8 cellular contexts compared by ENCODE assay signal in genomic region chr15:50182233-50183013, GRCh38. TPM values are rescaled to one million over a fixed set of nuclear protein-coding genes. Genes with fewer than 3 reads are reported as not detected.
DNase-seq lines count a peak whose midpoint lies in the region; ATAC-seq and TF ChIP-seq lines count a peak whose summit lies in the region.

No MANE protein-coding gene starts in this region.

- no peaks in the 10 kb centered on the region for H3K27me3 ChIP-seq in CD8-positive, alpha-beta memory T cell (ENCODE audit: insufficient read depth, low read length, poor library complexity, severe bottlenecking)
- H3K27me3 ChIP-seq in WERI-Rb-1 (ENCODE audit: insufficient read depth, low read depth, severe bottlenecking) (no peaks in the 10 kb centered on the region), duodenal mucosa (ENCODE audit: control insufficient read depth in 1 of 2, insufficient read depth in 2 of 2, low read length in 2 of 2) (no peaks in the 10 kb centered on the region)

- H3K9ac ChIP-seq in duodenal mucosa (ENCODE audit: low read depth in 1 of 2, low read length in 2 of 2), result peak overlapping the region; percentile 50 to 69

- no peaks in the 10 kb centered on the region for H3K27me3 Mint-ChIP-seq in CD8-positive, alpha-beta memory T cell
- H3K27me3 Mint-ChIP-seq in memory B cell, result peaks cover 12% of the 10 kb centered on the region

- peaks cover 0 to 6% (median 0%) of the 10 kb centered on the region in 3 donors for H3K36me3 Mint-ChIP-seq in CD8-positive, alpha-beta memory T cell
- H3K36me3 Mint-ChIP-seq in memory B cell, result no peaks in the 10 kb centered on the region

- TF ChIP-seq EP300 in Ishikawa (IDR thresholded peaks at IDR 0.05; ENCODE audit: borderline replicate concordance), result no peak

- POLR2A ChIA-PET in CD8-positive, alpha-beta memory T cell (lab: Charles Lee), result no interaction called here

- no peaks in the 10 kb centered on the region for H3K9me3 ChIP-seq in CD8-positive, alpha-beta memory T cell (ENCODE audit: low read length)
- no peaks in the 10 kb centered on the region for H3K9me3 ChIP-seq in WERI-Rb-1 (ENCODE audit: severe bottlenecking)
- no peaks in the 10 kb centered on the region for H3K9me3 ChIP-seq in duodenal mucosa (ENCODE audit: control insufficient read depth in 1 of 2, low read length in 2 of 2)

- H3K27ac Mint-ChIP-seq in CD8-positive, alpha-beta memory T cell, result peak overlapping the region in 7 of 8 donors; percentile 11 to 85 (median 41)
- no peak overlapping the region for H3K27ac Mint-ChIP-seq in memory B cell

- H3K36me3 ChIP-seq in CD8-positive, alpha-beta memory T cell (ENCODE audit: insufficient read depth, low read length), result no peaks in the 10 kb centered on the region
- H3K36me3 ChIP-seq in WERI-Rb-1 (no peaks in the 10 kb centered on the region; the same call in 1 of the 2 replicates), duodenal mucosa (ENCODE audit: control insufficient read depth in 1 of 2, insufficient read depth in 2 of 2, low read length in 2 of 2) (no peaks in the 10 kb centered on the region)

- H3K4me3 ChIP-seq in CD8-positive, alpha-beta memory T cell (ENCODE audit: low read length), result peak overlapping the region; percentile 66
- peak overlapping the region; percentile 74 for H3K4me3 ChIP-seq in WERI-Rb-1 (ENCODE audit: low read depth, low read length)
- H3K4me3 ChIP-seq in duodenal mucosa (ENCODE audit: low read depth in 1 of 2, low read length in 2 of 2), result peak overlapping the region; percentile 76 to 88

- peak overlapping the region; percentile 55 for H3K27ac ChIP-seq in CD8-positive, alpha-beta memory T cell (ENCODE audit: low read depth, low read length)
- H3K27ac ChIP-seq in WERI-Rb-1 (peak overlapping the region; percentile 25), duodenal mucosa (ENCODE audit: low read depth, low read length) (no peak overlapping the region)

- H3K4me3 Mint-ChIP-seq in CD8-positive, alpha-beta memory T cell, result peak overlapping the region; percentile 80 to 98 (median 95)
- peak overlapping the region; percentile 94 for H3K4me3 Mint-ChIP-seq in memory B cell

- CTCF ChIA-PET in CD8-positive, alpha-beta memory T cell (lab: Charles Lee), result interaction anchor here (0.8 to 2.5 kb wide), 10 partner anchors 14 to 1314 kb away, joined by 3 to 15 read pairs (median 3); partner anchors contain the start of gene USP8

- H3K9me3 Mint-ChIP-seq in CD8-positive, alpha-beta memory T cell, result no peaks in the 10 kb centered on the region
- no peaks in the 10 kb centered on the region for H3K9me3 Mint-ChIP-seq in memory B cell

- DNase-seq in CD8-positive, alpha-beta memory T cell, result peak in 4 of 5 donors; percentile 2 to 68 (median 24)
- DNase-seq in GM20000 (ENCODE audit: low spot score) (peak; percentile 82), WERI-Rb-1 (peak; percentile 14), memory B cell (ENCODE audit: low spot score in 2 of 2) (peak; percentile 21 to 32)
- DNase-seq in stimulated activated naive CD8-positive, alpha-beta T cell treated with anti-CD3 and anti-CD28 coated beads, Interleukin-15, Interleukin-2, amounts not matched to agents 100 U/mL and 50 U/mL, for 24 hours, result peak; percentile 66

- peaks cover 12% of the 10 kb centered on the region for H3K4me1 ChIP-seq in CD8-positive, alpha-beta memory T cell (ENCODE audit: insufficient read depth, low read length)
- peaks cover 9 to 27% of the 10 kb centered on the region in 2 donors for H3K4me1 ChIP-seq in duodenal mucosa (ENCODE audit: control insufficient read depth in 1 of 2, insufficient read depth in 2 of 2, low read length in 2 of 2)

- peaks cover 15 to 27% (median 22%) of the 10 kb centered on the region in 3 donors for H3K4me1 Mint-ChIP-seq in CD8-positive, alpha-beta memory T cell
- H3K4me1 Mint-ChIP-seq in memory B cell, result peaks cover 10% of the 10 kb centered on the region

- no peak for TF ChIP-seq RAD21 in Ishikawa (IDR thresholded peaks at IDR 0.05; ENCODE audit: low read depth)

- TF ChIP-seq CTCF in GM20000 (IDR thresholded peaks at IDR 0.05; ENCODE audit: extremely low read depth, missing control alignments), result no peak
- no peak for TF ChIP-seq CTCF in WERI-Rb-1 (IDR thresholded peaks at IDR 0.05; ENCODE audit: low read depth, low read length)

- ATAC-seq in memory B cell (ENCODE audit: low read depth), result peak; percentile 74
- ATAC-seq in stimulated activated naive CD8-positive, alpha-beta T cell treated with anti-CD3 and anti-CD28 coated beads, Interleukin-15, Interleukin-2, amounts not matched to agents 100 U/mL and 50 U/mL, for 24 hours, result peak; percentile 71
- no peak for ATAC-seq in GM21447 (IDR thresholded peaks at IDR 0.05; ENCODE audit: unreplicated experiment)

TF ChIP-seq in Ishikawa, 13 proteins besides CTCF, POLR2A, EP300 and RAD21:
- TF ChIP-seq CREB1 (IDR thresholded peaks at IDR 0.05; ENCODE audit: low read depth), result no peak
- peak; percentile 27; the same call in 1 of the 2 replicates for TF ChIP-seq TCF12 (IDR thresholded peaks at IDR 0.05; ENCODE audit: low read depth)
- peak; percentile 65 for TF ChIP-seq MAX (IDR thresholded peaks at IDR 0.05)
- TF ChIP-seq TAF1 (IDR thresholded peaks at IDR 0.05; ENCODE audit: low read depth), result peak; percentile 17; the same call in 1 of the 2 replicates

RNA-seq across cellular contexts. Expression of gene SLC27A2, which starts 0.4 kb away (rescaled TPM):
- 10 to 100 TPM; 16.6 to 18.6 TPM for total RNA-seq in CD8-positive, alpha-beta memory T cell
- polyA plus RNA-seq in CD8-positive, alpha-beta memory T cell, result 3.0 TPM

Comparison
In these comparisons a context has a peak if more than half of its experiments do, and no peak if none do; other contexts are left out.
1. DNase-seq: peak in every context shown above with its lines; median percentile 82 in GM20000; 66 in stimulated activated naive CD8-positive, alpha-beta T cell treated with anti-CD3 and anti-CD28 coated beads, Interleukin-15, Interleukin-2, amounts not matched to agents 100 U/mL and 50 U/mL, for 24 hours; 26 in memory B cell; 24 in CD8-positive, alpha-beta memory T cell; 14 in WERI-Rb-1.